20 cellular contexts compared by ENCODE assay signal in genomic region chr1:215147024-215147423, GRCh38.
DNase-seq lines count a peak whose midpoint lies in the region; ATAC-seq and TF ChIP-seq lines count a peak whose summit lies in the region.
"Had no signal": no experiment of that assay in that cellular context is flagged by ENCODE, and none has a peak within 500 bp of the region (broad histone marks: within the 10 kb centered on the region; RNA-seq: fewer than 3 reads in every experiment).

No MANE protein-coding gene starts in this region.

- H3K4me1 ChIP-seq in HEK293 (ENCODE audit: control insufficient read depth, insufficient read depth, low read length) (no peaks in the 10 kb centered on the region), foreskin keratinocyte (no peaks in the 10 kb centered on the region)
- H3K4me1 ChIP-seq: BE2C, BLaER1 had no signal

- H3K27ac ChIP-seq in HEK293 (ENCODE audit: extremely low read depth, low read depth, low read length) = no peak overlapping the region
- H3K27ac ChIP-seq in foreskin keratinocyte = no peak overlapping the region
- H3K27ac ChIP-seq: BLaER1 had no signal

- no peaks in the 10 kb centered on the region for H3K9me3 ChIP-seq in HEK293 (ENCODE audit: control insufficient read depth, insufficient read depth, low read depth, low read length)
- H3K9me3 ChIP-seq: BE2C, BLaER1 had no signal

- 0 out of 2 replicates have a peak overlapping the region, but pooled peaks have one; percentile 25 for H3K27ac Mint-ChIP-seq in HFFc6
- no peak overlapping the region for H3K27ac Mint-ChIP-seq in activated naive CD4-positive, alpha-beta T cell treated with anti-CD3 and anti-CD28 coated beads for 36 hours
- H3K27ac Mint-ChIP-seq: CD14-positive monocyte; CD4-positive, alpha-beta memory T cell; CD4-positive, CD25-positive, alpha-beta regulatory T cell; CD8-positive, alpha-beta memory T cell had no signal

- CTCF ChIA-PET in HEK293 (lab: Yijun Ruan, JAX) = interaction anchor here (0.9 to 1.4 kb wide), 4 partner anchors 23 to 470 kb away, joined by 3 to 5 read pairs (median 4); no protein-coding TSS in a partner anchor
- CTCF ChIA-PET in activated naive CD4-positive, alpha-beta T cell treated with anti-CD3 and anti-CD28 coated beads for 36 hours (lab: Charles Lee) = no interaction called here

- intact Hi-C loops in activated naive CD4-positive, alpha-beta T cell treated with anti-CD3 and anti-CD28 coated beads for 36 hours (cut with micrococcal nuclease) = loop anchor here (2.0 to 10.0 kb wide), 4 partner anchors 378 to 935 kb away; no protein-coding TSS in a partner anchor

- POLR2A ChIA-PET in HEK293 (lab: Yijun Ruan, JAX) = no interaction called here

- no peak overlapping the region for H3K4me3 ChIP-seq in HEK293 (ENCODE audit: low read depth, low read length)
- H3K4me3 ChIP-seq: BLaER1, GM12878 had no signal

- peak; percentile 44 for ATAC-seq in foreskin keratinocyte
- no peak for ATAC-seq in HG02798 (IDR thresholded peaks at IDR 0.05; ENCODE audit: poor library complexity, unreplicated experiment)
- ATAC-seq: GM12878 had no signal

- peaks cover 8% of the 10 kb centered on the region for H3K9me3 Mint-ChIP-seq in HFFc6
- peaks cover 4% of the 10 kb centered on the region for H3K9me3 Mint-ChIP-seq in activated naive CD4-positive, alpha-beta T cell treated with anti-CD3 and anti-CD28 coated beads for 36 hours

- H3K36me3 Mint-ChIP-seq in HFFc6 (ENCODE audit: low read depth) = peaks cover 9% of the 10 kb centered on the region
- no peaks in the 10 kb centered on the region for H3K36me3 Mint-ChIP-seq in activated naive CD4-positive, alpha-beta T cell treated with anti-CD3 and anti-CD28 coated beads for 36 hours (ENCODE audit: low read depth)
- H3K36me3 Mint-ChIP-seq: CD14-positive monocyte; CD4-positive, alpha-beta memory T cell; CD4-positive, CD25-positive, alpha-beta regulatory T cell; CD8-positive, alpha-beta memory T cell had no signal

- no peaks in the 10 kb centered on the region for H3K27me3 Mint-ChIP-seq in HFFc6 (ENCODE audit: insufficient read depth)
- no peaks in the 10 kb centered on the region for H3K27me3 Mint-ChIP-seq in activated naive CD4-positive, alpha-beta T cell treated with anti-CD3 and anti-CD28 coated beads for 36 hours (ENCODE audit: low read depth)
- H3K27me3 Mint-ChIP-seq: CD4-positive, alpha-beta memory T cell; CD4-positive, CD25-positive, alpha-beta regulatory T cell; CD8-positive, alpha-beta memory T cell had no signal

- H3K4me3 Mint-ChIP-seq in HFFc6 = no peak overlapping the region
- H3K4me3 Mint-ChIP-seq in activated naive CD4-positive, alpha-beta T cell treated with anti-CD3 and anti-CD28 coated beads for 36 hours = no peak overlapping the region
- H3K4me3 Mint-ChIP-seq: CD14-positive monocyte; CD4-positive, alpha-beta memory T cell; CD4-positive, CD25-positive, alpha-beta regulatory T cell; CD8-positive, alpha-beta memory T cell had no signal

- TF ChIP-seq CTCF in HEK293 (tag by site-specific recombination; IDR thresholded peaks at IDR 0.05) (no peak), HFFc6 (IDR thresholded peaks at IDR 0.05) (no peak), foreskin keratinocyte (conservative IDR thresholded peaks at IDR 0.05) (no peak)

- DNase-seq in HFFc6 (no peak), foreskin keratinocyte (no peak)
- no peak for DNase-seq in activated naive CD4-positive, alpha-beta T cell treated with anti-CD3 and anti-CD28 coated beads for 36 hours
- DNase-seq: 8988T; ACHN; BE2C; C1 segment of cervical spinal cord; CD4-positive, alpha-beta memory T cell; CD4-positive, CD25-positive, alpha-beta regulatory T cell; CD8-positive, alpha-beta memory T cell; DMS 273 treated with DMSO at 0.1 percent for 48 hours; DMS153; DMS79; DND-41; GDM1 had no signal

- no peaks in the 10 kb centered on the region for H3K36me3 ChIP-seq in HEK293 (ENCODE audit: control insufficient read depth in 2 of 2, insufficient read depth in 1 of 2, low read length in 2 of 2)
- H3K36me3 ChIP-seq: BE2C, BLaER1 had no signal

- H3K27me3 ChIP-seq in foreskin keratinocyte = no peaks in the 10 kb centered on the region
- H3K27me3 ChIP-seq: BE2C, BLaER1 had no signal

- H3K4me1 Mint-ChIP-seq in HFFc6 (ENCODE audit: low read depth) = peaks cover 62% of the 10 kb centered on the region
- H3K4me1 Mint-ChIP-seq in activated naive CD4-positive, alpha-beta T cell treated with anti-CD3 and anti-CD28 coated beads for 36 hours (ENCODE audit: low read depth) = peaks cover 3% of the 10 kb centered on the region
- H3K4me1 Mint-ChIP-seq: CD4-positive, alpha-beta memory T cell; CD4-positive, CD25-positive, alpha-beta regulatory T cell; CD8-positive, alpha-beta memory T cell had no signal

TF ChIP-seq in HEK293, 187 proteins besides CTCF, POLR2A, EP300 and RAD21:
- no peak for TF ChIP-seq ZNF148 (tag by site-specific recombination; IDR thresholded peaks at IDR 0.05; ENCODE audit: borderline replicate concordance)
- TF ChIP-seq ZNF521 (tag by site-specific recombination; IDR thresholded peaks at IDR 0.05) = no peak
- no peak for TF ChIP-seq SETDB1 (IDR thresholded peaks at IDR 0.05; ENCODE audit: insufficient read length, low read length)
- TF ChIP-seq ZBTB21 (tag by site-specific recombination; IDR thresholded peaks at IDR 0.05) = no peak
- TF ChIP-seq ATF2 (tag by site-specific recombination; IDR thresholded peaks at IDR 0.05; ENCODE audit: low read depth) = peak; percentile 32; the same call in 1 of the 2 replicates
- TF ChIP-seq PRDM2 (tag by site-specific recombination; IDR thresholded peaks at IDR 0.05; ENCODE audit: borderline replicate concordance) = no peak
- TF ChIP-seq TRIM28 (IDR thresholded peaks at IDR 0.05; ENCODE audit: borderline replicate concordance, low read length) = no peak
